ENCODE assay signal across 1 cellular context in the genomic region with DNA sequence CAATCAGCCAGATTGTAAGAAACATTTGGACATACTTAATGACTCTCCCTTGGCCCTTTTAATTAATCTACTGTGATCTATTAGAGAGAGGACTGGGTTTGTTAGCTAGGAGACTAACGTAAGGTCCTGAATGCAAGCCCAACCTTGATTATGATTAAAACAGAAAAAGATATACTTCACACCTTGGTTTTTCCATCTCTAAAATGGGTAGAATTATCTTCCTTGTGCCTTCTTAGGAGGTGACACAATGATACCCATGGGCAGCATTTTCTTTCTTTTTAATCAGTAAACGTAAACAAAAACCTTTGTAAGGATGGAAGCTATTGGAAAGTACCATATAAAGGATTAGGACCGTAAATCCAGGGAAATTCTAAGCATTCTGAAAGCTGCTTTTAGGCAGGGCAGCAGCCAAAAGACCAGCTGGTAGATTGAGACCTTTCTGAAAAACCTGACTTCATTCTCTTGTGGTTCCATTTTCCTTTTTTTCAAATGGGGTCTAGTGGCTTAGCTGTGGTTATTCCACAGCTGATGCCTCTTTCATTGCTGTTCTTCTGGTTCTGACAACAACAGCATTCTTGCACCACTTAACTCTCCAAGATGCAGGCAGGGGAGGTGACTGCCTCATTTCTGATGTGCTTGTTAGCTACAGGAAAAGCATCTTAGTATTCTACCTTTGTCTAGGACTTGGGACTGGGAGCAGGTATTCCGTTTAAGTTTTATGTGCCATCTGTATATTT.
TF ChIP-seq lines count a peak whose summit lies in the region.

No MANE protein-coding gene starts in this region.

TF ChIP-seq in K562, 482 proteins besides CTCF, POLR2A, EP300 and RAD21 (continued from another document and continues in another):
- TF ChIP-seq, protein P1, sequence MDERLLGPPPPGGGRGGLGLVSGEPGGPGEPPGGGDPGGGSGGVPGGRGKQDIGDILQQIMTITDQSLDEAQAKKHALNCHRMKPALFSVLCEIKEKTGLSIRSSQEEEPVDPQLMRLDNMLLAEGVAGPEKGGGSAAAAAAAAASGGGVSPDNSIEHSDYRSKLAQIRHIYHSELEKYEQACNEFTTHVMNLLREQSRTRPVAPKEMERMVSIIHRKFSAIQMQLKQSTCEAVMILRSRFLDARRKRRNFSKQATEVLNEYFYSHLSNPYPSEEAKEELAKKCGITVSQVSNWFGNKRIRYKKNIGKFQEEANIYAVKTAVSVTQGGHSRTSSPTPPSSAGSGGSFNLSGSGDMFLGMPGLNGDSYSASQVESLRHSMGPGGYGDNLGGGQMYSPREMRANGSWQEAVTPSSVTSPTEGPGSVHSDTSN (CRISPR knock-in tag; IDR thresholded peaks at IDR 0.05; ENCODE audit: low read depth) = no peak
- TF ChIP-seq, protein P1 (tag; conservative IDR thresholded peaks at IDR 0.05; ENCODE audit: low read depth) = no peak
- TF ChIP-seq CCNT2 (IDR thresholded peaks at IDR 0.05; ENCODE audit: borderline replicate concordance, extremely low read depth, insufficient read length, low read depth, low read length) = no peak
- TF ChIP-seq ZNF282 (CRISPR knock-in tag; IDR thresholded peaks at IDR 0.05) = no peak
- no peak for TF ChIP-seq ZBTB1 (CRISPR knock-in tag; IDR thresholded peaks at IDR 0.05; ENCODE audit: borderline replicate concordance, low read depth)
- TF ChIP-seq, protein P2, sequence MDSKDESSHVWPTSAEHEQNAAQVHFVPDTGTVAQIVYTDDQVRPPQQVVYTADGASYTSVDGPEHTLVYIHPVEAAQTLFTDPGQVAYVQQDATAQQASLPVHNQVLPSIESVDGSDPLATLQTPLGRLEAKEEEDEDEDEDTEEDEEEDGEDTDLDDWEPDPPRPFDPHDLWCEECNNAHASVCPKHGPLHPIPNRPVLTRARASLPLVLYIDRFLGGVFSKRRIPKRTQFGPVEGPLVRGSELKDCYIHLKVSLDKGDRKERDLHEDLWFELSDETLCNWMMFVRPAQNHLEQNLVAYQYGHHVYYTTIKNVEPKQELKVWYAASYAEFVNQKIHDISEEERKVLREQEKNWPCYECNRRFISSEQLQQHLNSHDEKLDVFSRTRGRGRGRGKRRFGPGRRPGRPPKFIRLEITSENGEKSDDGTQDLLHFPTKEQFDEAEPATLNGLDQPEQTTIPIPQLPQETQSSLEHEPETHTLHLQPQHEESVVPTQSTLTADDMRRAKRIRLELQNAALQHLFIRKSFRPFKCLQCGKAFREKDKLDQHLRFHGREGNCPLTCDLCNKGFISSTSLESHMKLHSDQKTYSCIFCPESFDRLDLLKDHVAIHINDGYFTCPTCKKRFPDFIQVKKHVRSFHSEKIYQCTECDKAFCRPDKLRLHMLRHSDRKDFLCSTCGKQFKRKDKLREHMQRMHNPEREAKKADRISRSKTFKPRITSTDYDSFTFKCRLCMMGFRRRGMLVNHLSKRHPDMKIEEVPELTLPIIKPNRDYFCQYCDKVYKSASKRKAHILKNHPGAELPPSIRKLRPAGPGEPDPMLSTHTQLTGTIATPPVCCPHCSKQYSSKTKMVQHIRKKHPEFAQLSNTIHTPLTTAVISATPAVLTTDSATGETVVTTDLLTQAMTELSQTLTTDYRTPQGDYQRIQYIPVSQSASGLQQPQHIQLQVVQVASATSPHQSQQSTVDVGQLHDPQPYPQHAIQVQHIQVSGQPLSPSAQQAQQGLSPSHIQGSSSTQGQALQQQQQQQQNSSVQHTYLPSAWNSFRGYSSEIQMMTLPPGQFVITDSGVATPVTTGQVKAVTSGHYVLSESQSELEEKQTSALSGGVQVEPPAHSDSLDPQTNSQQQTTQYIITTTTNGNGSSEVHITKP (IDR thresholded peaks at IDR 0.05; ENCODE audit: partially characterized antibody) = no peak
- peak; percentile 31; the same call in 1 of the 2 replicates for TF ChIP-seq GABPB1 (CRISPR knock-in tag; IDR thresholded peaks at IDR 0.05)
- no peak for TF ChIP-seq POLR2B (IDR thresholded peaks at IDR 0.05; ENCODE audit: low read depth, partially characterized antibody)
- no peak for TF ChIP-seq ZNF431 (CRISPR knock-in tag; IDR thresholded peaks at IDR 0.05)
- no peak for TF ChIP-seq EZH2 (IDR thresholded peaks at IDR 0.05; ENCODE audit: borderline replicate concordance, low read depth, low read length)
- TF ChIP-seq CBX3 (IDR thresholded peaks at IDR 0.05; ENCODE audit: borderline replicate concordance in 1 of 2, low read length in 2 of 2) = peak in 1 of 2 experiments; percentile 87; a peak in 2 of 3 replicates
- no peak for TF ChIP-seq SP2 (IDR thresholded peaks at IDR 0.05; ENCODE audit: extremely low read depth, low read depth, low read length, poor library complexity, severe bottlenecking)
- TF ChIP-seq, protein P3, sequence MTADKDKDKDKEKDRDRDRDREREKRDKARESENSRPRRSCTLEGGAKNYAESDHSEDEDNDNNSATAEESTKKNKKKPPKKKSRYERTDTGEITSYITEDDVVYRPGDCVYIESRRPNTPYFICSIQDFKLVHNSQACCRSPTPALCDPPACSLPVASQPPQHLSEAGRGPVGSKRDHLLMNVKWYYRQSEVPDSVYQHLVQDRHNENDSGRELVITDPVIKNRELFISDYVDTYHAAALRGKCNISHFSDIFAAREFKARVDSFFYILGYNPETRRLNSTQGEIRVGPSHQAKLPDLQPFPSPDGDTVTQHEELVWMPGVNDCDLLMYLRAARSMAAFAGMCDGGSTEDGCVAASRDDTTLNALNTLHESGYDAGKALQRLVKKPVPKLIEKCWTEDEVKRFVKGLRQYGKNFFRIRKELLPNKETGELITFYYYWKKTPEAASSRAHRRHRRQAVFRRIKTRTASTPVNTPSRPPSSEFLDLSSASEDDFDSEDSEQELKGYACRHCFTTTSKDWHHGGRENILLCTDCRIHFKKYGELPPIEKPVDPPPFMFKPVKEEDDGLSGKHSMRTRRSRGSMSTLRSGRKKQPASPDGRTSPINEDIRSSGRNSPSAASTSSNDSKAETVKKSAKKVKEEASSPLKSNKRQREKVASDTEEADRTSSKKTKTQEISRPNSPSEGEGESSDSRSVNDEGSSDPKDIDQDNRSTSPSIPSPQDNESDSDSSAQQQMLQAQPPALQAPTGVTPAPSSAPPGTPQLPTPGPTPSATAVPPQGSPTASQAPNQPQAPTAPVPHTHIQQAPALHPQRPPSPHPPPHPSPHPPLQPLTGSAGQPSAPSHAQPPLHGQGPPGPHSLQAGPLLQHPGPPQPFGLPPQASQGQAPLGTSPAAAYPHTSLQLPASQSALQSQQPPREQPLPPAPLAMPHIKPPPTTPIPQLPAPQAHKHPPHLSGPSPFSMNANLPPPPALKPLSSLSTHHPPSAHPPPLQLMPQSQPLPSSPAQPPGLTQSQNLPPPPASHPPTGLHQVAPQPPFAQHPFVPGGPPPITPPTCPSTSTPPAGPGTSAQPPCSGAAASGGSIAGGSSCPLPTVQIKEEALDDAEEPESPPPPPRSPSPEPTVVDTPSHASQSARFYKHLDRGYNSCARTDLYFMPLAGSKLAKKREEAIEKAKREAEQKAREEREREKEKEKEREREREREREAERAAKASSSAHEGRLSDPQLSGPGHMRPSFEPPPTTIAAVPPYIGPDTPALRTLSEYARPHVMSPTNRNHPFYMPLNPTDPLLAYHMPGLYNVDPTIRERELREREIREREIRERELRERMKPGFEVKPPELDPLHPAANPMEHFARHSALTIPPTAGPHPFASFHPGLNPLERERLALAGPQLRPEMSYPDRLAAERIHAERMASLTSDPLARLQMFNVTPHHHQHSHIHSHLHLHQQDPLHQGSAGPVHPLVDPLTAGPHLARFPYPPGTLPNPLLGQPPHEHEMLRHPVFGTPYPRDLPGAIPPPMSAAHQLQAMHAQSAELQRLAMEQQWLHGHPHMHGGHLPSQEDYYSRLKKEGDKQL (CRISPR knock-in tag; IDR thresholded peaks at IDR 0.05; ENCODE audit: borderline replicate concordance) = no peak
- TF ChIP-seq, protein P4, sequence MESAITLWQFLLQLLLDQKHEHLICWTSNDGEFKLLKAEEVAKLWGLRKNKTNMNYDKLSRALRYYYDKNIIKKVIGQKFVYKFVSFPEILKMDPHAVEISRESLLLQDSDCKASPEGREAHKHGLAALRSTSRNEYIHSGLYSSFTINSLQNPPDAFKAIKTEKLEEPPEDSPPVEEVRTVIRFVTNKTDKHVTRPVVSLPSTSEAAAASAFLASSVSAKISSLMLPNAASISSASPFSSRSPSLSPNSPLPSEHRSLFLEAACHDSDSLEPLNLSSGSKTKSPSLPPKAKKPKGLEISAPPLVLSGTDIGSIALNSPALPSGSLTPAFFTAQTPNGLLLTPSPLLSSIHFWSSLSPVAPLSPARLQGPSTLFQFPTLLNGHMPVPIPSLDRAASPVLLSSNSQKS (CRISPR knock-in tag; IDR thresholded peaks at IDR 0.05) = no peak
- TF ChIP-seq CBFB (CRISPR knock-in tag; IDR thresholded peaks at IDR 0.05) = no peak
- TF ChIP-seq, protein P5, sequence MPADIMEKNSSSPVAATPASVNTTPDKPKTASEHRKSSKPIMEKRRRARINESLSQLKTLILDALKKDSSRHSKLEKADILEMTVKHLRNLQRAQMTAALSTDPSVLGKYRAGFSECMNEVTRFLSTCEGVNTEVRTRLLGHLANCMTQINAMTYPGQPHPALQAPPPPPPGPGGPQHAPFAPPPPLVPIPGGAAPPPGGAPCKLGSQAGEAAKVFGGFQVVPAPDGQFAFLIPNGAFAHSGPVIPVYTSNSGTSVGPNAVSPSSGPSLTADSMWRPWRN (IDR thresholded peaks at IDR 0.05; ENCODE audit: low read depth) = no peak
- TF ChIP-seq CHD4 (IDR thresholded peaks at IDR 0.05; ENCODE audit: insufficient read depth, insufficient replicate concordance, low read depth, low read length, poor library complexity, severe bottlenecking) = peak; percentile 88
- TF ChIP-seq ZC3H8 (IDR thresholded peaks at IDR 0.05) = no peak
- no peak for TF ChIP-seq SREBF2 (CRISPR knock-in tag; IDR thresholded peaks at IDR 0.05)
- TF ChIP-seq ADNP (tag; IDR thresholded peaks at IDR 0.05) = peak; percentile 98
- TF ChIP-seq, protein P6, sequence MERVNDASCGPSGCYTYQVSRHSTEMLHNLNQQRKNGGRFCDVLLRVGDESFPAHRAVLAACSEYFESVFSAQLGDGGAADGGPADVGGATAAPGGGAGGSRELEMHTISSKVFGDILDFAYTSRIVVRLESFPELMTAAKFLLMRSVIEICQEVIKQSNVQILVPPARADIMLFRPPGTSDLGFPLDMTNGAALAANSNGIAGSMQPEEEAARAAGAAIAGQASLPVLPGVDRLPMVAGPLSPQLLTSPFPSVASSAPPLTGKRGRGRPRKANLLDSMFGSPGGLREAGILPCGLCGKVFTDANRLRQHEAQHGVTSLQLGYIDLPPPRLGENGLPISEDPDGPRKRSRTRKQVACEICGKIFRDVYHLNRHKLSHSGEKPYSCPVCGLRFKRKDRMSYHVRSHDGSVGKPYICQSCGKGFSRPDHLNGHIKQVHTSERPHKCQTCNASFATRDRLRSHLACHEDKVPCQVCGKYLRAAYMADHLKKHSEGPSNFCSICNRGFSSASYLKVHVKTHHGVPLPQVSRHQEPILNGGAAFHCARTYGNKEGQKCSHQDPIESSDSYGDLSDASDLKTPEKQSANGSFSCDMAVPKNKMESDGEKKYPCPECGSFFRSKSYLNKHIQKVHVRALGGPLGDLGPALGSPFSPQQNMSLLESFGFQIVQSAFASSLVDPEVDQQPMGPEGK (CRISPR knock-in tag; IDR thresholded peaks at IDR 0.05; ENCODE audit: borderline replicate concordance) = no peak
- TF ChIP-seq ZNF785 (CRISPR knock-in tag; IDR thresholded peaks at IDR 0.05) = no peak
- no peak for TF ChIP-seq TEAD2 (tag; IDR thresholded peaks at IDR 0.05)
- no peak for TF ChIP-seq CREB1 (IDR thresholded peaks at IDR 0.05)
- no peak for TF ChIP-seq CREB1 (CRISPR knock-in tag; IDR thresholded peaks at IDR 0.05)
- no peak for TF ChIP-seq ZNF140 (CRISPR knock-in tag; IDR thresholded peaks at IDR 0.05)
- TF ChIP-seq NUFIP1 (IDR thresholded peaks at IDR 0.05; ENCODE audit: partially characterized antibody) = no peak
- no peak for TF ChIP-seq GATAD2A (IDR thresholded peaks at IDR 0.05)
- peak; percentile 94 for TF ChIP-seq HDAC2 (IDR thresholded peaks at IDR 0.05)
- TF ChIP-seq ZNF165 (CRISPR knock-in tag; IDR thresholded peaks at IDR 0.05; ENCODE audit: borderline replicate concordance) = no peak
- TF ChIP-seq ZNF24 (IDR thresholded peaks at IDR 0.05) = no peak
- TF ChIP-seq POLR2AphosphoS2 (IDR thresholded peaks at IDR 0.05; ENCODE audit: low read length) = no peak
- no peak for TF ChIP-seq RB1 (IDR thresholded peaks at IDR 0.05; ENCODE audit: low read depth)
- TF ChIP-seq ARID2 (IDR thresholded peaks at IDR 0.05) = 0 out of 2 replicates have a peak, but pooled peaks have one; percentile 13
- TF ChIP-seq MED1 (CRISPR knock-in tag; IDR thresholded peaks at IDR 0.05; ENCODE audit: borderline replicate concordance) = no peak
- TF ChIP-seq RCOR1 (IDR thresholded peaks at IDR 0.05; ENCODE audit: borderline replicate concordance in 1 of 2, low read depth in 2 of 2, low read length in 2 of 2) = peak in 1 of 2 experiments; percentile 66; a peak in 1 of 4 replicates
- TF ChIP-seq KAT7 (CRISPR knock-in tag; IDR thresholded peaks at IDR 0.05; ENCODE audit: borderline replicate concordance) = no peak
- no peak for TF ChIP-seq FOXA3 (CRISPR knock-in tag; conservative IDR thresholded peaks at IDR 0.05 in 1 of 2, IDR thresholded peaks at IDR 0.05 in 1 of 2)
- TF ChIP-seq DMBX1 (CRISPR knock-in tag; IDR thresholded peaks at IDR 0.05; ENCODE audit: borderline replicate concordance) = no peak
- TF ChIP-seq SMARCC2 (IDR thresholded peaks at IDR 0.05; ENCODE audit: low read depth) = no peak
- no peak for TF ChIP-seq BMI1 (IDR thresholded peaks at IDR 0.05; ENCODE audit: low read length)
- TF ChIP-seq PHF21A (IDR thresholded peaks at IDR 0.05; ENCODE audit: borderline replicate concordance, low read depth) = no peak
- no peak for TF ChIP-seq TAF15 (IDR thresholded peaks at IDR 0.05; ENCODE audit: low read depth, low read length)
- TF ChIP-seq, protein P7, sequence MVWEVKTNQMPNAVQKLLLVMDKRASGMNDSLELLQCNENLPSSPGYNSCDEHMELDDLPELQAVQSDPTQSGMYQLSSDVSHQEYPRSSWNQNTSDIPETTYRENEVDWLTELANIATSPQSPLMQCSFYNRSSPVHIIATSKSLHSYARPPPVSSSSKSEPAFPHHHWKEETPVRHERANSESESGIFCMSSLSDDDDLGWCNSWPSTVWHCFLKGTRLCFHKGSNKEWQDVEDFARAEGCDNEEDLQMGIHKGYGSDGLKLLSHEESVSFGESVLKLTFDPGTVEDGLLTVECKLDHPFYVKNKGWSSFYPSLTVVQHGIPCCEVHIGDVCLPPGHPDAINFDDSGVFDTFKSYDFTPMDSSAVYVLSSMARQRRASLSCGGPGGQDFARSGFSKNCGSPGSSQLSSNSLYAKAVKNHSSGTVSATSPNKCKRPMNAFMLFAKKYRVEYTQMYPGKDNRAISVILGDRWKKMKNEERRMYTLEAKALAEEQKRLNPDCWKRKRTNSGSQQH (CRISPR knock-in tag; IDR thresholded peaks at IDR 0.05) = no peak
- no peak for TF ChIP-seq ZNF133 (CRISPR knock-in tag; IDR thresholded peaks at IDR 0.05)
- no peak for TF ChIP-seq JUND (IDR thresholded peaks at IDR 0.05; ENCODE audit: borderline replicate concordance, low read depth, low read length)
- TF ChIP-seq JUND (tag; IDR thresholded peaks at IDR 0.05; ENCODE audit: borderline replicate concordance, low read depth, low read length) = no peak; the same call in 2 of the 3 replicates
- no peak for TF ChIP-seq EP400 (IDR thresholded peaks at IDR 0.05)
- TF ChIP-seq RBM17 (IDR thresholded peaks at IDR 0.05; ENCODE audit: borderline replicate concordance, low read depth, low read length) = no peak
